Comparison of ENCODE assay signal across 1 cellular context in the genomic region with DNA sequence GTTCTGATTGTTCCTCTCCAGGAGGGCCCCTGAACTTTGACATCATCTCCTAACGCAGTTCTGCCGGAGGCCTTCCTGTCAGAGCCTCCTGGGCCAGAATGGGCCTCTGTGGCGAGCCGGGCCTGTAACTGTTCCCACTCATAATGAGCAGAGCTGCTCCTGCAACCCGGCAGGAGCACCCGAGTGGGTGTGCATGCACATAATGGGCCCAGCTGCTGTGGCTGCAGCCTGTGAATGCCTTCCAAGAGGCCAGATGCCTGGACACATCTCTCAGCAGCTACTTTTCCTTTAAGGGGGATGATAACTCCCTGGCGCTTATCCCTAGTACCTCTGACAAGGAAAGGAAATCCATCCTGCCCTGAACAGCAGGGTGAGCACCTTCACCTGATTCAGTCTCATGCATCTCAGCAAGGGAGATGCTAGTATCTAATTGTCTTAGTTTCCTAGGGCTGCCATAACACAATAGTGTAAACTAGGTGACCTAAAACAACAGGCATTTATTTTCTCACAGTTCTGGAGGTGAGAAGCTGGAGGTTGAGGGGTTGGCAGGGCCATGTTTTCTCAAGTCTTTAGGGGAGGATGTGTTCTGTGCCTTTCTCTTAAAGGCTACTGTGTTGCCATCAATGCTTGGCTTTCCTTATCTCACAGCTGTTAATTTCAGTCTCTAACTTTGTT.
TF ChIP-seq lines count a peak whose summit lies in the region.

No MANE protein-coding gene starts in this region.

TF ChIP-seq in HEK293, 187 proteins besides CTCF, POLR2A, EP300 and RAD21 (continued from another document):
- TF ChIP-seq, protein P1, sequence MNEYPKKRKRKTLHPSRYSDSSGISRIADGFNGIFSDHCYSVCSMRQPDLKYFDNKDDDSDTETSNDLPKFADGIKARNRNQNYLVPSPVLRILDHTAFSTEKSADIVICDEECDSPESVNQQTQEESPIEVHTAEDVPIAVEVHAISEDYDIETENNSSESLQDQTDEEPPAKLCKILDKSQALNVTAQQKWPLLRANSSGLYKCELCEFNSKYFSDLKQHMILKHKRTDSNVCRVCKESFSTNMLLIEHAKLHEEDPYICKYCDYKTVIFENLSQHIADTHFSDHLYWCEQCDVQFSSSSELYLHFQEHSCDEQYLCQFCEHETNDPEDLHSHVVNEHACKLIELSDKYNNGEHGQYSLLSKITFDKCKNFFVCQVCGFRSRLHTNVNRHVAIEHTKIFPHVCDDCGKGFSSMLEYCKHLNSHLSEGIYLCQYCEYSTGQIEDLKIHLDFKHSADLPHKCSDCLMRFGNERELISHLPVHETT (tag by site-specific recombination; IDR thresholded peaks at IDR 0.05), result no peak
- no peak for TF ChIP-seq OVOL3 (tag by site-specific recombination; IDR thresholded peaks at IDR 0.05)
- no peak for TF ChIP-seq SP3 (tag by site-specific recombination; IDR thresholded peaks at IDR 0.05)
- no peak for TF ChIP-seq ZNF214 (tag by site-specific recombination; IDR thresholded peaks at IDR 0.05; ENCODE audit: borderline replicate concordance)
- no peak for TF ChIP-seq ZNF354C (tag by site-specific recombination; IDR thresholded peaks at IDR 0.05; ENCODE audit: borderline replicate concordance, low read depth)
- TF ChIP-seq, protein P2, sequence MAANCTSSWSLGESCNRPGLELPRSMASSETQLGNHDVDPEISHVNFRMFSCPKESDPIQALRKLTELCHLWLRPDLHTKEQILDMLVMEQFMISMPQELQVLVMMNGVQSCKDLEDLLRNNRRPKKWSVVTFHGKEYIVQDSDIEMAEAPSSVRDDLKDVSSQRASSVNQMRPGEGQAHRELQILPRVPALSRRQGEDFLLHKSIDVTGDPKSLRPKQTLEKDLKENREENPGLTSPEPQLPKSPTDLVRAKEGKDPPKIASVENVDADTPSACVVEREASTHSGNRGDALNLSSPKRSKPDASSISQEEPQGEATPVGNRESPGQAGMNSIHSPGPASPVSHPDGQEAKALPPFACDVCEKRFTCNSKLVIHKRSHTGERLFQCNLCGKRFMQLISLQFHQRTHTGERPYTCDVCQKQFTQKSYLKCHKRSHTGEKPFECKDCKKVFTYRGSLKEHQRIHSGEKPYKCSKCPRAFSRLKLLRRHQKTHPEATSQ (tag by site-specific recombination; IDR thresholded peaks at IDR 0.05), result no peak
- TF ChIP-seq ZNF830 (tag by site-specific recombination; IDR thresholded peaks at IDR 0.05; ENCODE audit: low read depth), result no peak
- 0 out of 2 replicates have a peak, but pooled peaks have one; percentile 24 for TF ChIP-seq ZFHX2 (tag by site-specific recombination; conservative IDR thresholded peaks at IDR 0.05)
